In genomic region chr13:99055286-99056073, GRCh38 we compare ENCODE assay signal across 11 cellular contexts.
DNase-seq lines count a peak whose midpoint lies in the region; ATAC-seq and TF ChIP-seq lines count a peak whose summit lies in the region.
"Had no signal": no experiment of that assay in that cellular context is flagged by ENCODE, and none has a peak within 500 bp of the region (broad histone marks: within the 10 kb centered on the region; RNA-seq: fewer than 3 reads in every experiment).

No MANE protein-coding gene starts in this region.

- H3K4me2 ChIP-seq in BLaER1 treated with 17β-estradiol and CSF1 and Interleukin-3, amounts not matched to agents 10 nM and 100 nM: peak overlapping the region; percentile 37 to 78 (median 60)
- H3K4me2 ChIP-seq in mesenchymal stem cell (ENCODE audit: low read length, poor library complexity, severe bottlenecking): no peak overlapping the region

- peak overlapping the region; percentile 3; the same call in 1 of the 2 replicates for H3K27ac Mint-ChIP-seq in HFFc6
- peak overlapping the region; percentile 61 for H3K27ac Mint-ChIP-seq in activated naive CD8-positive, alpha-beta T cell treated with anti-CD3 and anti-CD28 coated beads, Interleukin-2, amount 50 U/mL, for 24 hours
- H3K27ac Mint-ChIP-seq in stimulated activated memory B cell treated with anti-CD40 and anti-IgM and Interleukin-4, amounts not matched to agents 10 μg/mL and 1 μg/mL and 100 μg/mL, for 72 hours: no peak overlapping the region
- H3K27ac Mint-ChIP-seq: activated B cell treated with CpG ODN at 0.5 μM for 24 hours had no signal

- peak overlapping the region; percentile 27 for H4K8ac ChIP-seq in mesenchymal stem cell (ENCODE audit: low read length)

- H2BK12ac ChIP-seq in mesenchymal stem cell (ENCODE audit: low read length in 2 of 2): peak overlapping the region in 1 of 2 experiments; percentile 81

- no peak overlapping the region for H3K27ac ChIP-seq in BLaER1 treated with 17β-estradiol and CSF1 and Interleukin-3, amounts not matched to agents 10 nM and 100 nM
- no peak overlapping the region for H3K27ac ChIP-seq in mesenchymal stem cell (ENCODE audit: low read length, poor library complexity, severe bottlenecking)
- H3K27ac ChIP-seq: adrenal gland had no signal

- H3K4ac ChIP-seq in mesenchymal stem cell (ENCODE audit: low read depth in 1 of 2, low read length in 2 of 2): no peak overlapping the region

- H3K27me3 ChIP-seq in BLaER1 treated with 17β-estradiol and CSF1 and Interleukin-3, amounts not matched to agents 10 nM and 100 nM: peaks cover 0 to 89% (median 5%) of the 10 kb centered on the region in 11 experiments; a peak in 11 of 22 replicates
- H3K27me3 ChIP-seq in mesenchymal stem cell (ENCODE audit: control insufficient read depth in 1 of 2, insufficient read depth in 1 of 2, low read length in 2 of 2): no peaks in the 10 kb centered on the region
- H3K27me3 ChIP-seq: adrenal gland had no signal

- H3K9ac ChIP-seq in BLaER1 treated with 17β-estradiol and CSF1 and Interleukin-3, amounts not matched to agents 10 nM and 100 nM: no peak overlapping the region
- H3K9ac ChIP-seq in mesenchymal stem cell (ENCODE audit: low read length): peak overlapping the region; percentile 31

- no peak for ATAC-seq in activated naive CD8-positive, alpha-beta T cell treated with anti-CD3 and anti-CD28 coated beads, Interleukin-2, amount 50 U/mL, for 24 hours
- no peak for ATAC-seq in HG03378 (IDR thresholded peaks at IDR 0.05; ENCODE audit: unreplicated experiment)
- ATAC-seq in stimulated activated memory B cell treated with anti-CD40 and anti-IgM and Interleukin-4, amounts not matched to agents 10 μg/mL and 1 μg/mL and 100 μg/mL, for 72 hours: no peak

- H3K27me3 Mint-ChIP-seq in HFFc6 (ENCODE audit: insufficient read depth): peaks cover 3% of the 10 kb centered on the region; the same call in 1 of the 2 replicates
- peaks cover 2% of the 10 kb centered on the region for H3K27me3 Mint-ChIP-seq in activated naive CD8-positive, alpha-beta T cell treated with anti-CD3 and anti-CD28 coated beads, Interleukin-2, amount 50 U/mL, for 24 hours
- no peaks in the 10 kb centered on the region for H3K27me3 Mint-ChIP-seq in stimulated activated memory B cell treated with anti-CD40 and anti-IgM and Interleukin-4, amounts not matched to agents 10 μg/mL and 1 μg/mL and 100 μg/mL, for 72 hours

- no peak overlapping the region for H4K91ac ChIP-seq in mesenchymal stem cell (ENCODE audit: low read length)

- peaks cover 26% of the 10 kb centered on the region for H3K4me1 Mint-ChIP-seq in HFFc6 (ENCODE audit: low read depth)
- peaks cover 71% of the 10 kb centered on the region for H3K4me1 Mint-ChIP-seq in activated naive CD8-positive, alpha-beta T cell treated with anti-CD3 and anti-CD28 coated beads, Interleukin-2, amount 50 U/mL, for 24 hours
- H3K4me1 Mint-ChIP-seq in stimulated activated memory B cell treated with anti-CD40 and anti-IgM and Interleukin-4, amounts not matched to agents 10 μg/mL and 1 μg/mL and 100 μg/mL, for 72 hours: peaks cover 33% of the 10 kb centered on the region

- H3K9me3 ChIP-seq in BLaER1 treated with 17β-estradiol and CSF1 and Interleukin-3, amounts not matched to agents 10 nM and 100 nM (replicated peaks in 1 of 11): no peaks in the 10 kb centered on the region
- no peaks in the 10 kb centered on the region for H3K9me3 ChIP-seq in mesenchymal stem cell (ENCODE audit: control insufficient read depth, low read length)
- H3K9me3 ChIP-seq: adrenal gland had no signal

- H3K4me3 Mint-ChIP-seq in HFFc6: no peak overlapping the region
- peak overlapping the region; percentile 40 for H3K4me3 Mint-ChIP-seq in activated naive CD8-positive, alpha-beta T cell treated with anti-CD3 and anti-CD28 coated beads, Interleukin-2, amount 50 U/mL, for 24 hours
- no peak overlapping the region for H3K4me3 Mint-ChIP-seq in stimulated activated memory B cell treated with anti-CD40 and anti-IgM and Interleukin-4, amounts not matched to agents 10 μg/mL and 1 μg/mL and 100 μg/mL, for 72 hours
- H3K4me3 Mint-ChIP-seq: activated B cell treated with CpG ODN at 0.5 μM for 24 hours had no signal

- peaks cover 0 to 45% (median 0%) of the 10 kb centered on the region in 11 experiments; a peak in 3 of 22 replicates for H4K20me1 ChIP-seq in BLaER1 treated with 17β-estradiol and CSF1 and Interleukin-3, amounts not matched to agents 10 nM and 100 nM

- no peak overlapping the region for H3K23ac ChIP-seq in mesenchymal stem cell (ENCODE audit: low read length in 2 of 2)

- no peak overlapping the region for H2AFZ ChIP-seq in mesenchymal stem cell (ENCODE audit: low read depth, low read length)

- TF ChIP-seq CTCF in HFFc6 (IDR thresholded peaks at IDR 0.05): no peak

- H3K4me1 ChIP-seq in BLaER1 treated with 17β-estradiol and CSF1 and Interleukin-3, amounts not matched to agents 10 nM and 100 nM: peaks cover 20 to 43% (median 29%) of the 10 kb centered on the region in 10 experiments
- peaks cover 4% of the 10 kb centered on the region for H3K4me1 ChIP-seq in mesenchymal stem cell (ENCODE audit: control insufficient read depth, insufficient read depth, low read depth, low read length)

- peaks cover 30% of the 10 kb centered on the region for H3K79me1 ChIP-seq in mesenchymal stem cell (replicated peaks; ENCODE audit: low read length, poor library complexity, severe bottlenecking)

- no peak overlapping the region for H3K18ac ChIP-seq in mesenchymal stem cell (ENCODE audit: low read depth in 1 of 2, low read length in 2 of 2)

- H3K36me3 ChIP-seq in BLaER1 treated with 17β-estradiol and CSF1 and Interleukin-3, amounts not matched to agents 10 nM and 100 nM: no peaks in the 10 kb centered on the region
- no peaks in the 10 kb centered on the region for H3K36me3 ChIP-seq in mesenchymal stem cell (ENCODE audit: control insufficient read depth in 1 of 2, insufficient read depth in 2 of 2, low read depth in 1 of 2, low read length in 2 of 2)
- H3K36me3 ChIP-seq: adrenal gland had no signal

- H2BK15ac ChIP-seq in mesenchymal stem cell (ENCODE audit: low read depth, poor library complexity, severe bottlenecking): no peak overlapping the region

- H3K14ac ChIP-seq in mesenchymal stem cell (ENCODE audit: low read length in 2 of 2): no peak overlapping the region

- H3K4me3 ChIP-seq in BLaER1 treated with 17β-estradiol and CSF1 and Interleukin-3, amounts not matched to agents 10 nM and 100 nM: no peak overlapping the region
- H3K4me3 ChIP-seq in mesenchymal stem cell (ENCODE audit: insufficient read depth in 1 of 2, low read depth in 1 of 2, low read length in 2 of 2): no peak overlapping the region
- H3K4me3 ChIP-seq: adrenal gland had no signal

- no peak overlapping the region for H2BK5ac ChIP-seq in mesenchymal stem cell (ENCODE audit: low read depth, low read length, poor library complexity, severe bottlenecking)

- H2AK5ac ChIP-seq in mesenchymal stem cell (ENCODE audit: low read length, severe bottlenecking): no peak overlapping the region

- no peaks in the 10 kb centered on the region for H3K9me3 Mint-ChIP-seq in HFFc6
- no peaks in the 10 kb centered on the region for H3K9me3 Mint-ChIP-seq in activated naive CD8-positive, alpha-beta T cell treated with anti-CD3 and anti-CD28 coated beads, Interleukin-2, amount 50 U/mL, for 24 hours
- no peaks in the 10 kb centered on the region for H3K9me3 Mint-ChIP-seq in stimulated activated memory B cell treated with anti-CD40 and anti-IgM and Interleukin-4, amounts not matched to agents 10 μg/mL and 1 μg/mL and 100 μg/mL, for 72 hours
- H3K9me3 Mint-ChIP-seq: activated B cell treated with CpG ODN at 0.5 μM for 24 hours had no signal

- no peak overlapping the region for H2BK120ac ChIP-seq in mesenchymal stem cell (ENCODE audit: low read depth, low read length)

- WGBS in mesenchymal stem cell: 83% methylated on average over 11 of the region's 11 CpGs

- H3K36me3 Mint-ChIP-seq in HFFc6 (ENCODE audit: low read depth): no peaks in the 10 kb centered on the region
- H3K36me3 Mint-ChIP-seq in activated naive CD8-positive, alpha-beta T cell treated with anti-CD3 and anti-CD28 coated beads, Interleukin-2, amount 50 U/mL, for 24 hours (ENCODE audit: low read depth): peaks cover 6% of the 10 kb centered on the region
- H3K36me3 Mint-ChIP-seq in stimulated activated memory B cell treated with anti-CD40 and anti-IgM and Interleukin-4, amounts not matched to agents 10 μg/mL and 1 μg/mL and 100 μg/mL, for 72 hours: no peaks in the 10 kb centered on the region

- no peak for DNase-seq in HFFc6
- DNase-seq in activated naive CD8-positive, alpha-beta T cell treated with anti-CD3 and anti-CD28 coated beads, Interleukin-2, amount 50 U/mL, for 24 hours: no peak
- no peak for DNase-seq in mesenchymal stem cell
- no peak for DNase-seq in NCI-H2196 (lab: John Stamatoyannopoulos, UW; ENCODE audit: unreplicated experiment)
- no peak for DNase-seq in NCI-H187 treated with DMSO at 0.1 percent for 48 hours (lab: John Stamatoyannopoulos, UW)
- DNase-seq: activated B cell treated with CpG ODN at 0.5 μM for 24 hours, adrenal gland, NCI-H2029 treated with DMSO at 0.1 percent for 48 hours had no signal
